1 cellular context compared by ENCODE assay signal in genomic region chr17:64506576-64507417, GRCh38.
TF ChIP-seq lines count a peak whose summit lies in the region.

Gene CEP95, plus strand, starts transcription at chr17:64506977. Its CDS starts 121 bp downstream, at chr17:64507098.

TF ChIP-seq in HepG2, 621 proteins besides CTCF, POLR2A, EP300 and RAD21 (continued from another document and continues in another):
- TF ChIP-seq MYPOP (CRISPR knock-in tag; IDR thresholded peaks at IDR 0.05) (peak; percentile 90), HDAC2 (CRISPR knock-in tag; IDR thresholded peaks at IDR 0.05) (peak; percentile 57; the same call in 1 of the 2 replicates), ZNF230 (CRISPR knock-in tag; IDR thresholded peaks at IDR 0.05) (no peak), PAWR (CRISPR knock-in tag; IDR thresholded peaks at IDR 0.05; ENCODE audit: borderline replicate concordance) (no peak; the same call in 1 of the 2 replicates), SIX1 (CRISPR knock-in tag; IDR thresholded peaks at IDR 0.05; ENCODE audit: borderline replicate concordance) (no peak), ZNF430 (CRISPR knock-in tag; IDR thresholded peaks at IDR 0.05) (peak; percentile 98), ZNF569 (CRISPR knock-in tag; IDR thresholded peaks at IDR 0.05; ENCODE audit: borderline replicate concordance) (peak; percentile 80; the same call in 1 of the 2 replicates), CCAR2 (optimal IDR thresholded peaks at IDR 0.05; ENCODE audit: low read depth, low read length) (peak; percentile 83), ZNF724P (CRISPR knock-in tag; IDR thresholded peaks at IDR 0.05; ENCODE audit: borderline replicate concordance) (peak; percentile 84; the same call in 1 of the 2 replicates), RBM22 (optimal IDR thresholded peaks at IDR 0.05; ENCODE audit: low read length) (no peak), ZNF30 (CRISPR knock-in tag; IDR thresholded peaks at IDR 0.05) (no peak), HDAC6 (IDR thresholded peaks at IDR 0.05; ENCODE audit: low read depth, low read length) (no peak), HIC2 (CRISPR knock-in tag; IDR thresholded peaks at IDR 0.05; ENCODE audit: low read depth) (no peak), ARNT (IDR thresholded peaks at IDR 0.05) (no peak), PLSCR1 (CRISPR knock-in tag; IDR thresholded peaks at IDR 0.05; ENCODE audit: borderline replicate concordance) (no peak; the same call in 1 of the 2 replicates), BCLAF1 (IDR thresholded peaks at IDR 0.05) (no peak), ZNF784 (CRISPR knock-in tag; IDR thresholded peaks at IDR 0.05; ENCODE audit: borderline replicate concordance) (0 out of 2 replicates have a peak, but pooled peaks have one; percentile 76), TEAD3 (CRISPR knock-in tag; optimal IDR thresholded peaks at IDR 0.05; ENCODE audit: borderline replicate concordance) (peak; percentile 12), KAT7 (CRISPR knock-in tag; IDR thresholded peaks at IDR 0.05; ENCODE audit: borderline replicate concordance) (peak; percentile 45), HOXA3 (CRISPR knock-in tag; IDR thresholded peaks at IDR 0.05) (peak; percentile 97), ZKSCAN1 (IDR thresholded peaks at IDR 0.05; ENCODE audit: low read length) (no peak), NFYC (CRISPR knock-in tag; IDR thresholded peaks at IDR 0.05) (peak; percentile 86), ZNF704 (CRISPR knock-in tag; IDR thresholded peaks at IDR 0.05; ENCODE audit: borderline replicate concordance) (peak; percentile 56), ZBTB34 (CRISPR knock-in tag; IDR thresholded peaks at IDR 0.05) (no peak; the same call in 1 of the 2 replicates), GATAD2A (CRISPR knock-in tag; IDR thresholded peaks at IDR 0.05) (peak; percentile 71; the same call in 1 of the 2 replicates), ETS1 (CRISPR knock-in tag; IDR thresholded peaks at IDR 0.05) (peak; percentile 84), TFE3 (CRISPR knock-in tag; IDR thresholded peaks at IDR 0.05) (peak; percentile 72), ZNF343 (CRISPR knock-in tag; IDR thresholded peaks at IDR 0.05) (peak; percentile 65; the same call in 1 of the 2 replicates), THYN1 (CRISPR knock-in tag; IDR thresholded peaks at IDR 0.05; ENCODE audit: borderline replicate concordance, low read depth) (no peak), ZBTB26 (CRISPR knock-in tag; IDR thresholded peaks at IDR 0.05; ENCODE audit: borderline replicate concordance) (peak; percentile 68; the same call in 1 of the 2 replicates), ARID2 (CRISPR knock-in tag; IDR thresholded peaks at IDR 0.05; ENCODE audit: borderline replicate concordance) (0 out of 2 replicates have a peak, but pooled peaks have one; percentile 46), PRMT3 (CRISPR knock-in tag; IDR thresholded peaks at IDR 0.05; ENCODE audit: borderline replicate concordance, low read depth) (peak; percentile 47; the same call in 1 of the 2 replicates), ATF1 (CRISPR knock-in tag; IDR thresholded peaks at IDR 0.05) (peak; percentile 92), SIX4 (CRISPR knock-in tag; IDR thresholded peaks at IDR 0.05) (0 out of 2 replicates have a peak, but pooled peaks have one; percentile 19), ZNF713 (CRISPR knock-in tag; IDR thresholded peaks at IDR 0.05) (0 out of 2 replicates have a peak, but pooled peaks have one; percentile 69), SOX5 (CRISPR knock-in tag; IDR thresholded peaks at IDR 0.05; ENCODE audit: borderline replicate concordance) (peak; percentile 21; the same call in 1 of the 2 replicates), ZNF878 (CRISPR knock-in tag; IDR thresholded peaks at IDR 0.05) (peak; percentile 96), MIER2 (CRISPR knock-in tag; IDR thresholded peaks at IDR 0.05) (no peak), ZNF564 (CRISPR knock-in tag; IDR thresholded peaks at IDR 0.05) (peak; percentile 90), ZKSCAN5 (CRISPR knock-in tag; IDR thresholded peaks at IDR 0.05) (no peak), ZNF709 (CRISPR knock-in tag; IDR thresholded peaks at IDR 0.05) (peak; percentile 95), SYNCRIP (IDR thresholded peaks at IDR 0.05; ENCODE audit: insufficient read depth, low read depth, low read length) (no peak), POLR2G (IDR thresholded peaks at IDR 0.05; ENCODE audit: low read depth, low read length) (peak; percentile 73; the same call in 1 of the 2 replicates), CENPX (CRISPR knock-in tag; IDR thresholded peaks at IDR 0.05) (no peak), SRF (IDR thresholded peaks at IDR 0.05; ENCODE audit: low read depth, low read length) (peak; percentile 70), LBX2 (CRISPR knock-in tag; IDR thresholded peaks at IDR 0.05; ENCODE audit: borderline replicate concordance) (0 out of 2 replicates have a peak, but pooled peaks have one; percentile 23), MIER3 (CRISPR knock-in tag; IDR thresholded peaks at IDR 0.05; ENCODE audit: borderline replicate concordance) (peak; percentile 81; the same call in 1 of the 2 replicates)
